In the genomic region with DNA sequence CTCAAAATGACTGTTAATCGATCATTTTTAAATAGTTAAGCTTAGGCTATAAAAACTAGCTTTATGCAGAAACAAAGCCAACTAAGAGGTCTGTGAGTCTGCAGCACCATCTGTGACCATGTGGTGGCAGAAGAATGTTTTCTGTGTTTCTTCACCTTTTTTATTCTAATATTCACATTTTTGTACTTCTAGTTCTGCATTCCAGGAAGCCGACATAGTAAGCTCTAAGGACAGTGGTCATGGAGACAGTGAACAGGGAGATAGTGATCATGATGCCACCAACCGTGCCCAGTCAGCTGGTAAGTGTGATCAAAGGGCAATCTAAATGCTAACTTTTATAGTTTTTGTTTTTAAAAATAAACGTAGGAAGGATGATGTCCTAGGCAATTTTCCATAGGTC, we compare ENCODE assay signal across 8 cellular contexts. TPM values are rescaled to one million over a fixed set of nuclear protein-coding genes. Genes with fewer than 3 reads are reported as not detected.
DNase-seq lines count a peak whose midpoint lies in the region; ATAC-seq lines count a peak whose summit lies in the region.

No MANE protein-coding gene starts in this region.

- no peak for ATAC-seq in activated T-cell treated with anti-CD3 and anti-CD28 coated beads, Interleukin-2, amount 50 U/mL, for 72 hours (replicated peaks in 1 of 2)
- ATAC-seq in HG03342 (IDR thresholded peaks at IDR 0.05; ENCODE audit: unreplicated experiment) (no peak), GM21825 (IDR thresholded peaks at IDR 0.05; ENCODE audit: unreplicated experiment) (no peak)

- no peaks in the 10 kb centered on the region for H3K9me3 Mint-ChIP-seq in activated T-cell treated with anti-CD3 and anti-CD28 coated beads, Interleukin-2, amount 50 U/mL, for 72 hours

- DNase-seq in DMS53 treated with DMSO at 0.1 percent for 48 hours (lab: John Stamatoyannopoulos, UW; ENCODE audit: unreplicated experiment), result peak; percentile 27
- peak; percentile 15 for DNase-seq in HT1080 (ENCODE audit: low read depth)
- peak in 31 of 58 donors; percentile 2 to 53 (median 16) for DNase-seq in anterior cingulate cortex (lab: John Stamatoyannopoulos, UW)
- peak; percentile 73 for DNase-seq in medulla oblongata (ENCODE audit: extremely low spot score)
- DNase-seq in activated T-cell treated with anti-CD3 and anti-CD28 coated beads, Interleukin-2, amount 50 U/mL, for 72 hours, result no peak
- DNase-seq in DMS79 (lab: John Stamatoyannopoulos, UW), result no peak

- H3K4me1 Mint-ChIP-seq in activated T-cell treated with anti-CD3 and anti-CD28 coated beads, Interleukin-2, amount 50 U/mL, for 72 hours (ENCODE audit: low read depth), result peaks cover 9% of the 10 kb centered on the region

- peaks cover 2 to 5% of the 10 kb centered on the region in 2 donors for H3K36me3 Mint-ChIP-seq in activated T-cell treated with anti-CD3 and anti-CD28 coated beads, Interleukin-2, amount 50 U/mL, for 72 hours (ENCODE audit: insufficient read depth in 2 of 2)

- no peak overlapping the region for H3K27ac Mint-ChIP-seq in activated T-cell treated with anti-CD3 and anti-CD28 coated beads, Interleukin-2, amount 50 U/mL, for 72 hours

- no peak overlapping the region for H3K4me3 Mint-ChIP-seq in activated T-cell treated with anti-CD3 and anti-CD28 coated beads, Interleukin-2, amount 50 U/mL, for 72 hours

- peaks cover 37% of the 10 kb centered on the region for H3K27me3 Mint-ChIP-seq in activated T-cell treated with anti-CD3 and anti-CD28 coated beads, Interleukin-2, amount 50 U/mL, for 72 hours (ENCODE audit: low read depth)

RNA-seq across cellular contexts. Expression of a gene that starts 5.6 kb away (rescaled TPM):
- total RNA-seq in HT1080 (2014; rRNA removed; shearing (Covaris generic)), result not detected in 2 replicates
- not detected in 2 replicates for polyA plus RNA-seq in HT1080 (2015; cell fraction: cytosol; rRNA removed)
- not detected in 2 replicates for polyA plus RNA-seq in HT1080 (2015; cell fraction: nucleus; rRNA removed)
- not detected for total RNA-seq in activated T-cell treated with anti-CD3 and anti-CD28 coated beads, Interleukin-2, amount 50 U/mL, for 72 hours

Comparison
In these comparisons a context has a peak if more than half of its experiments do, and no peak if none do; other contexts are left out.
1. DNase-seq: peak in DMS53 treated with DMSO at 0.1 percent for 48 hours (single experiment), HT1080 (single experiment), anterior cingulate cortex (31 of 58) and medulla oblongata (single experiment); none in activated T-cell treated with anti-CD3 and anti-CD28 coated beads, Interleukin-2, amount 50 U/mL, for 72 hours (0 of 2) and DMS79 (single experiment).